Comparison of ENCODE assay signal across 1 cellular context in the genomic region with DNA sequence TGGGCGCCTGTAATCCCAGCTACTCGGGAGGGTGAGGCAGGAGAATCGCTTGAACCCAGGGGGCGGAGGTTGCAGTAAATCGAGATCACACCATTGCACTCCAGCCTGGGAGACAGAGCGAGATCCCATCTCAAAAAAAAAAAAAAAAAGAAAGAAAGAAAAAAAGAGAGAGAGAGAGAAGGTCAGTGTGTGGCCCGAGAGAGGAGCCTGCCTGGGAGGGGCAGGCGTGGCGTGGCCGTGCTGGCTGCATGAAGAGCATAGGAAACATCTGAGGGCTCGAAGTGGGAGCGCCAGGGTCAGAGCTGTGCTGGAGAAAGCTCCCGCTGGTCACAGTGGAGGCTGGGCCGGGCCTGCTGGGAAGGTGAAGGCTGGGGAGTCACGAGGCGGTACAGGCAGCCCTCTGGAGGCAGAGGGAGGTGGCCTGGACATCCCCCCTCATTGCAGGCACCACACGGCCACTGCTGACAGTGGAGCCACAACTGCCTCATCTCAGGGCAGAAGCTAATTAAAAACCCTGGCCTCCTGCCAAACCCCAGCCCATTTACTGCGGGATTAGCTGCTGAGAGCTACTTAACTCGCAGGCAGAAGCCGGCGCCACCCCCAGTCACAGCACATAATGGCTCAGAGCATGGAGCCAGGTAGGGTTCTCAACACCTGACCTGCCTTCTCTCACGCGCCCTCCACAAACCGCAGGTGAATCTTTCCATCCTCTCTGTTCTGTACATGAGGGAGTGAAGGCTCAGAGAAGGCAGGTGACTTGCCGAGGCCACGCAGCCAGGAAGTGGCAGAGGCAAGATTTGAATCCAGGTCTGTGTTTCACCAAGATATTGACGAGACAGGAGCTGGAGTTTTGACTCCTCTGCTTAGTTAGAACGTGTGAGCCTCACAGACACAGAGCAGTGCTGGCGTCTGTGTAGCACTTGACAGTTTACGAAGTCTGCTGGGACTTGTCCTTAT.
TF ChIP-seq lines count a peak whose summit lies in the region.

No MANE protein-coding gene starts in this region.

TF ChIP-seq in GM12878, 131 proteins besides CTCF, POLR2A, EP300 and RAD21:
- TF ChIP-seq, protein P1, sequence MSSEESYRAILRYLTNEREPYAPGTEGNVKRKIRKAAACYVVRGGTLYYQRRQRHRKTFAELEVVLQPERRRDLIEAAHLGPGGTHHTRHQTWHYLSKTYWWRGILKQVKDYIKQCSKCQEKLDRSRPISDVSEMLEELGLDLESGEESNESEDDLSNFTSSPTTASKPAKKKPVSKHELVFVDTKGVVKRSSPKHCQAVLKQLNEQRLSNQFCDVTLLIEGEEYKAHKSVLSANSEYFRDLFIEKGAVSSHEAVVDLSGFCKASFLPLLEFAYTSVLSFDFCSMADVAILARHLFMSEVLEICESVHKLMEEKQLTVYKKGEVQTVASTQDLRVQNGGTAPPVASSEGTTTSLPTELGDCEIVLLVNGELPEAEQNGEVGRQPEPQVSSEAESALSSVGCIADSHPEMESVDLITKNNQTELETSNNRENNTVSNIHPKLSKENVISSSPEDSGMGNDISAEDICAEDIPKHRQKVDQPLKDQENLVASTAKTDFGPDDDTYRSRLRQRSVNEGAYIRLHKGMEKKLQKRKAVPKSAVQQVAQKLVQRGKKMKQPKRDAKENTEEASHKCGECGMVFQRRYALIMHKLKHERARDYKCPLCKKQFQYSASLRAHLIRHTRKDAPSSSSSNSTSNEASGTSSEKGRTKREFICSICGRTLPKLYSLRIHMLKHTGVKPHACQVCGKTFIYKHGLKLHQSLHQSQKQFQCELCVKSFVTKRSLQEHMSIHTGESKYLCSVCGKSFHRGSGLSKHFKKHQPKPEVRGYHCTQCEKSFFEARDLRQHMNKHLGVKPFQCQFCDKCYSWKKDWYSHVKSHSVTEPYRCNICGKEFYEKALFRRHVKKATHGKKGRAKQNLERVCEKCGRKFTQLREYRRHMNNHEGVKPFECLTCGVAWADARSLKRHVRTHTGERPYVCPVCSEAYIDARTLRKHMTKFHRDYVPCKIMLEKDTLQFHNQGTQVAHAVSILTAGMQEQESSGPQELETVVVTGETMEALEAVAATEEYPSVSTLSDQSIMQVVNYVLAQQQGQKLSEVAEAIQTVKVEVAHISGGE (CRISPR knock-in tag; IDR thresholded peaks at IDR 0.05), result no peak
- TF ChIP-seq, protein P2, sequence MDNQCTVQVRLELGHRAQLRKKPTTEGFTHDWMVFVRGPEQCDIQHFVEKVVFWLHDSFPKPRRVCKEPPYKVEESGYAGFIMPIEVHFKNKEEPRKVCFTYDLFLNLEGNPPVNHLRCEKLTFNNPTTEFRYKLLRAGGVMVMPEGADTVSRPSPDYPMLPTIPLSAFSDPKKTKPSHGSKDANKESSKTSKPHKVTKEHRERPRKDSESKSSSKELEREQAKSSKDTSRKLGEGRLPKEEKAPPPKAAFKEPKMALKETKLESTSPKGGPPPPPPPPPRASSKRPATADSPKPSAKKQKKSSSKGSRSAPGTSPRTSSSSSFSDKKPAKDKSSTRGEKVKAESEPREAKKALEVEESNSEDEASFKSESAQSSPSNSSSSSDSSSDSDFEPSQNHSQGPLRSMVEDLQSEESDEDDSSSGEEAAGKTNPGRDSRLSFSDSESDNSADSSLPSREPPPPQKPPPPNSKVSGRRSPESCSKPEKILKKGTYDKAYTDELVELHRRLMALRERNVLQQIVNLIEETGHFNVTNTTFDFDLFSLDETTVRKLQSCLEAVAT (IDR thresholded peaks at IDR 0.05), result 0 out of 2 replicates have a peak, but pooled peaks have one; percentile 32
- peak; percentile 23; the same call in 1 of the 2 replicates for TF ChIP-seq BCL11A (IDR thresholded peaks at IDR 0.05; ENCODE audit: low read depth, low read length)
- TF ChIP-seq SMAD1 (IDR thresholded peaks at IDR 0.05; ENCODE audit: low read depth, partially characterized antibody), result peak; percentile 86
- TF ChIP-seq DPF2 (IDR thresholded peaks at IDR 0.05), result 0 out of 2 replicates have a peak, but pooled peaks have one; percentile 24
- peak; percentile 51; the same call in 1 of the 2 replicates for TF ChIP-seq MTA2 (IDR thresholded peaks at IDR 0.05; ENCODE audit: low read depth)
